8 cellular contexts compared by ENCODE assay signal in the genomic region with DNA sequence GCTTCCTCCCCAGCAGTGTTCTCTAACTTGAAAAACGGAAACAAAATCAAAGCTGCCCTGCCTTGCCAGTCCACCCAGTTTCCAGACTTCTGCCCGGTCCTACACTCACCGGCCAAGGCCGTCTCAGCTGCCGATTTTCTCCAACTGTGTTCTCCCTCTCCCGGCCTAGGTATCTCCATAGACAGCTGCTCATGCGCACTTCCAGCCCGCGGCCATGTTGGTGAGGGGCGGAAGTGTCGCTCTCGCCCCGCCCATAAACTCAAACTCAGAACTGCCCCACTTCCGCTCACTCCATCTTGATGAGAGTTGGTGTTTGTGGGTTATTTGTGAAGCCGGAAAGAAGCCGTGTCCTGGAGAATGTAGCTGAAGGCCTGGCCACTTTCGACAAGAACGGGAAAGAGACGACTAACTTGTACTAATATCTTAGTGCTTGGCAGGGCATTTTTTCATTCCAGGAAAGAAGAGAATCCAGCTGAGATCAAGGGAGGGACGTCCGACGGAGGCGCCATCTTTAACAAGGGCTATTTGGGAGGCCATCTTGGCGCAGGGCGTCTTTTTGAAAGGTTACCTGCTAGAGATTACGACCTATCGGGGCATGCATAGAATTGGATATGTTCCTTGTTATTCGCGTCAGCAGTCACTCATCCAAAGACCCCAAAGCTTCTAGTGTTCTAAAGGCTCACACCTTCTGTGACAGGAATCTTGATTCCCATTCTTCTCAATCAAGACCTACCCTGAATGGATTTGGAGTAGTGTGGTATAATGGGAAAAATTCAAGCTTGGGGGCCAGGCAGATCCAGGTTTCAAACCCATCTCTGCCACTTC. TPM values are rescaled to one million over a fixed set of nuclear protein-coding genes. Genes with fewer than 3 reads are reported as not detected.
DNase-seq lines count a peak whose midpoint lies in the region; ATAC-seq, FAIRE-seq and TF ChIP-seq lines count a peak whose summit lies in the region.

A gene with protein sequence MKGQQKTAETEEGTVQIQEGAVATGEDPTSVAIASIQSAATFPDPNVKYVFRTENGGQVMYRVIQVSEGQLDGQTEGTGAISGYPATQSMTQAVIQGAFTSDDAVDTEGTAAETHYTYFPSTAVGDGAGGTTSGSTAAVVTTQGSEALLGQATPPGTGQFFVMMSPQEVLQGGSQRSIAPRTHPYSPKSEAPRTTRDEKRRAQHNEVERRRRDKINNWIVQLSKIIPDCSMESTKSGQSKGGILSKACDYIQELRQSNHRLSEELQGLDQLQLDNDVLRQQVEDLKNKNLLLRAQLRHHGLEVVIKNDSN (minus strand): TSS at position 229 of the 825 bp plus-strand sequence. CDS start 2,702 bp downstream, outside the sequence.

- H3K9ac ChIP-seq in astrocyte (ENCODE audit: low read length): peak within 1 kb of the TSS; percentile 92

- H2AFZ ChIP-seq in astrocyte (ENCODE audit: low read depth, low read length): peak within 1 kb of the TSS; percentile 97

- peaks cover 27% of the 10 kb centered on the region for H3K79me2 ChIP-seq in astrocyte (ENCODE audit: insufficient read depth, low read length)

- no peaks in the 10 kb centered on the region for H3K27me3 ChIP-seq in astrocyte (ENCODE audit: insufficient read depth, low read length)

- H3K27ac Mint-ChIP-seq in astrocyte (ENCODE audit: unreplicated experiment): peak within 1 kb of the TSS; percentile 100

- peak within 1 kb of the TSS; percentile 97 for H3K27ac ChIP-seq in astrocyte (ENCODE audit: low read depth, low read length)

- peak within 1 kb of the TSS; percentile 98 for H3K4me2 ChIP-seq in astrocyte (ENCODE audit: low read length)

- H3K4me1 ChIP-seq in astrocyte (ENCODE audit: insufficient read depth, low read length): peaks cover 12% of the 10 kb centered on the region

- peaks cover 23% of the 10 kb centered on the region for H3K9me3 Mint-ChIP-seq in astrocyte (ENCODE audit: unreplicated experiment)

- H3K9me3 ChIP-seq in astrocyte (ENCODE audit: insufficient read depth, low read depth, low read length): peaks cover 6% of the 10 kb centered on the region

- TF ChIP-seq POLR2A in GM18505 (IDR thresholded peaks at IDR 0.05; ENCODE audit: borderline replicate concordance, extremely low read depth, insufficient read depth, insufficient read length): peak; percentile 88

- ATAC-seq in GM18505 (IDR thresholded peaks at IDR 0.05; ENCODE audit: unreplicated experiment) (peak; percentile 54), HG02973 (IDR thresholded peaks at IDR 0.05; ENCODE audit: unreplicated experiment) (peak; percentile 45)

- H3K4me1 Mint-ChIP-seq in astrocyte (ENCODE audit: low read depth, unreplicated experiment): peaks cover 17% of the 10 kb centered on the region

- peaks cover 4% of the 10 kb centered on the region for H3K36me3 ChIP-seq in astrocyte (ENCODE audit: insufficient read depth, low read length)

- peak within 1 kb of the TSS; percentile 85 for H3K4me3 ChIP-seq in astrocyte (ENCODE audit: insufficient read depth, low read depth, low read length)

- no peak for TF ChIP-seq CTCF in astrocyte (IDR thresholded peaks at IDR 0.05; ENCODE audit: insufficient read depth, low read depth, low read length)

- FAIRE-seq in astrocyte (lab: Jason Lieb, UNC): peak; percentile 85

- DNase-seq in NCI-H2029 (lab: John Stamatoyannopoulos, UW) (peak; percentile 88), T-helper 22 cell (ENCODE audit: low read depth) (peak; percentile 84), astrocyte (ENCODE audit: low read depth) (peak; percentile 89), hepatic stellate cell (ENCODE audit: low spot score) (peak; percentile 96), renal cortical epithelial cell (ENCODE audit: low read depth) (peak; percentile 88), cortex of kidney (lab: John Stamatoyannopoulos, UW) (no peak)

- peaks cover 15% of the 10 kb centered on the region for H4K20me1 ChIP-seq in astrocyte (ENCODE audit: insufficient read depth, low read length)

- peaks cover 17% of the 10 kb centered on the region for H3K36me3 Mint-ChIP-seq in astrocyte (ENCODE audit: low read depth, unreplicated experiment)

- peak within 1 kb of the TSS; percentile 98 for H3K4me3 Mint-ChIP-seq in astrocyte (ENCODE audit: unreplicated experiment)

- no peaks in the 10 kb centered on the region for H3K27me3 Mint-ChIP-seq in astrocyte (ENCODE audit: low read depth, unreplicated experiment)

RNA-seq across cellular contexts. Expression of the gene that starts here (rescaled TPM):
- total RNA-seq in astrocyte (61.3 and 70.1 TPM in 2 replicates), renal cortical epithelial cell (61.1 and 80.9 TPM in 2 replicates)
